ENCODE assay signal across 8 cellular contexts in genomic region chr7:136256491-136256890, GRCh38.
"Had no signal": no experiment of that assay in that cellular context is flagged by ENCODE, and none has a peak within 500 bp of the region (broad histone marks: within the 10 kb centered on the region; RNA-seq: fewer than 3 reads in every experiment).

No MANE protein-coding gene starts in this region.

- DNase-seq: GM23248, GOT3, H7, IMR-90, KG1 had no signal

- H3K9me3 ChIP-seq: HAP-1 had no signal

- H3K4me3 ChIP-seq: GM23248, HAP-1, K562 had no signal

- H2AFZ ChIP-seq: GM23248 had no signal

- H3K27ac ChIP-seq: GM23248 had no signal

- ATAC-seq: K562 had no signal

- H3K9ac ChIP-seq: GM23248 had no signal

- FAIRE-seq: HTR-8/SVneo, K562 had no signal

- H3K36me3 ChIP-seq: HAP-1 had no signal
